15 cellular contexts compared by ENCODE assay signal in the genomic region with DNA sequence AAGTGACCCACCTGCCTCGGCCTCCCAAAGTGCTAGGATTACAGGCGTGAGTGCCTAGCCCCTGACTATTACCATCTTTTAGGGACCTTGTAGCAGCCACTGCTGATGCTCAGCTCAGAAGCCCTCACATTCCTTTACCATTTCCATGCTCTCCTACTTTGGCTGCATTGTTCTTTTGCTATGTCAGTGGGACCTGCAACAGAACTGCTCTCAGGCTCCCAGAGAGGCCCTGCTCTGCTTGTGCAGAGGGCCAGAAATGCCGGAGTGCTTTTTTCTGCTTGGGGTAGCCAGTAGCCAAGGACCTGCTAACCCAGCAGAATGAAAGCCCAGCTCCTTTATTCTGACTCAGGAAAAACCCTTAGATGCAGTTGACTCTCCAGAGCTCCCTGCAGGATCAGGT. TPM values are rescaled to one million over a fixed set of nuclear protein-coding genes. Genes with fewer than 3 reads are reported as not detected.
A peak's percentile ranks its signal among the peaks of the same experiment; 100 is the strongest.
DNase-seq lines count a peak whose midpoint lies in the region; ATAC-seq and TF ChIP-seq lines count a peak whose summit lies in the region.
"Had no signal": no experiment of that assay in that cellular context is flagged by ENCODE, and none has a peak within 500 bp of the region (broad histone marks: within the 10 kb centered on the region; RNA-seq: fewer than 3 reads in every experiment).

No MANE protein-coding gene starts in this region.

- no peak overlapping the region for H3K27ac ChIP-seq in BLaER1
- peak overlapping the region; percentile 93 for H3K27ac ChIP-seq in neutrophil
- H3K27ac ChIP-seq: 22Rv1 had no signal

- H3K9ac ChIP-seq in BLaER1, result no peak overlapping the region

- DNase-seq in iPS-NIHi11 (ENCODE audit: low spot score) (peak; percentile 7), SKM-1 (lab: John Stamatoyannopoulos, UW; ENCODE audit: unreplicated experiment) (no peak), Calu3 (no peak)
- DNase-seq: CD4-positive, CD25-positive, alpha-beta regulatory T cell; DMS 273 treated with DMSO at 0.1 percent for 48 hours; GOT3; KG1 had no signal

- no peaks in the 10 kb centered on the region for H3K36me3 Mint-ChIP-seq in dendritic cell treated with granulocyte-macrophage colony-stimulating factor and Interleukin-4, amounts not matched to agents 40 ng/mL and 50 ng/mL, for 4 days (ENCODE audit: low read depth)
- no peaks in the 10 kb centered on the region for H3K36me3 Mint-ChIP-seq in Calu3 (ENCODE audit: insufficient read depth, unreplicated experiment)
- H3K36me3 Mint-ChIP-seq: CD4-positive, CD25-positive, alpha-beta regulatory T cell; IgD-negative memory B cell had no signal

- H3K4me1 ChIP-seq in BLaER1 (peaks cover 34% of the 10 kb centered on the region), neutrophil (ENCODE audit: control insufficient read depth in 1 of 2, insufficient read depth in 1 of 2, low read depth in 1 of 2, low read length in 1 of 2) (peaks cover 55 to 60% of the 10 kb centered on the region in 2 experiments)

- intact Hi-C loops in dendritic cell treated with granulocyte-macrophage colony-stimulating factor and Interleukin-4, amounts not matched to agents 40 ng/mL and 50 ng/mL, for 4 days (cut with micrococcal nuclease), result no loop called here
- intact Hi-C loops in Calu3 (cut with micrococcal nuclease; ENCODE audit: unreplicated experiment), result no loop called here

- H3K9me3 Mint-ChIP-seq in dendritic cell treated with granulocyte-macrophage colony-stimulating factor and Interleukin-4, amounts not matched to agents 40 ng/mL and 50 ng/mL, for 4 days, result no peaks in the 10 kb centered on the region
- no peaks in the 10 kb centered on the region for H3K9me3 Mint-ChIP-seq in Calu3 (ENCODE audit: low read depth, unreplicated experiment)
- H3K9me3 Mint-ChIP-seq: CD4-positive, CD25-positive, alpha-beta regulatory T cell; IgD-negative memory B cell had no signal

- H3K4me3 Mint-ChIP-seq in dendritic cell treated with granulocyte-macrophage colony-stimulating factor and Interleukin-4, amounts not matched to agents 40 ng/mL and 50 ng/mL, for 4 days, result no peak overlapping the region
- no peak overlapping the region for H3K4me3 Mint-ChIP-seq in Calu3 (ENCODE audit: low read depth, unreplicated experiment)
- H3K4me3 Mint-ChIP-seq: CD4-positive, CD25-positive, alpha-beta regulatory T cell; IgD-negative memory B cell had no signal

- TF ChIP-seq CTCF in neutrophil (IDR thresholded peaks at IDR 0.05) (no peak), Calu3 (IDR thresholded peaks at IDR 0.05; ENCODE audit: unreplicated experiment) (no peak)

- peaks cover 20% of the 10 kb centered on the region for H3K4me1 Mint-ChIP-seq in dendritic cell treated with granulocyte-macrophage colony-stimulating factor and Interleukin-4, amounts not matched to agents 40 ng/mL and 50 ng/mL, for 4 days (ENCODE audit: low read depth)
- H3K4me1 Mint-ChIP-seq in Calu3 (ENCODE audit: low read depth, unreplicated experiment), result no peaks in the 10 kb centered on the region
- H3K4me1 Mint-ChIP-seq: CD4-positive, CD25-positive, alpha-beta regulatory T cell had no signal

- H3K9me3 ChIP-seq in BLaER1, result no peaks in the 10 kb centered on the region
- H3K9me3 ChIP-seq in neutrophil, result no peaks in the 10 kb centered on the region
- H3K9me3 ChIP-seq: HAP-1 had no signal

- peak overlapping the region; percentile 14 for H3K4me2 ChIP-seq in BLaER1

- CTCF ChIA-PET in Calu3 (lab: Charles Lee), result no interaction called here

- no peaks in the 10 kb centered on the region for H3K27me3 Mint-ChIP-seq in dendritic cell treated with granulocyte-macrophage colony-stimulating factor and Interleukin-4, amounts not matched to agents 40 ng/mL and 50 ng/mL, for 4 days
- H3K27me3 Mint-ChIP-seq in Calu3 (ENCODE audit: unreplicated experiment), result peaks cover 45% of the 10 kb centered on the region

- H3K36me3 ChIP-seq in BLaER1 (no peaks in the 10 kb centered on the region), neutrophil (no peaks in the 10 kb centered on the region)
- H3K36me3 ChIP-seq: HAP-1 had no signal

- H3K4me3 ChIP-seq in BLaER1 (no peak overlapping the region), neutrophil (ENCODE audit: low read depth in 1 of 2, low read length in 1 of 2) (peak overlapping the region in 1 of 2 experiments; percentile 3)
- H3K4me3 ChIP-seq: HAP-1 had no signal

- H3K27ac Mint-ChIP-seq in dendritic cell treated with granulocyte-macrophage colony-stimulating factor and Interleukin-4, amounts not matched to agents 40 ng/mL and 50 ng/mL, for 4 days, result peak overlapping the region; percentile 29
- no peak overlapping the region for H3K27ac Mint-ChIP-seq in Calu3 (ENCODE audit: unreplicated experiment)
- H3K27ac Mint-ChIP-seq: CD4-positive, CD25-positive, alpha-beta regulatory T cell had no signal

- no peak for ATAC-seq in GM19324 (IDR thresholded peaks at IDR 0.05; ENCODE audit: low FRiP score, unreplicated experiment)

- no peaks in the 10 kb centered on the region for H4K20me1 ChIP-seq in BLaER1

- H3K27me3 ChIP-seq in BLaER1, result no peaks in the 10 kb centered on the region
- no peaks in the 10 kb centered on the region for H3K27me3 ChIP-seq in neutrophil

- BruUV-seq in Calu3 (replicated peaks; lab: Mats Ljungman, UMichigan), result no TSS peak

RNA-seq across cellular contexts. Expression of gene PROK2, which starts 18.3 kb away (rescaled TPM):
- total RNA-seq in Calu3 (2022), result not detected in 2 replicates
- total RNA-seq: HT1080 had no signal

RNA-seq across cellular contexts. Expression of gene GPR27, which starts 49.6 kb away (rescaled TPM):
- total RNA-seq in Calu3 (2022), result 0.71 and 1.0 TPM in 2 replicates
- total RNA-seq: HT1080 had no signal
